2 cellular contexts compared by ENCODE assay signal in the genomic region with DNA sequence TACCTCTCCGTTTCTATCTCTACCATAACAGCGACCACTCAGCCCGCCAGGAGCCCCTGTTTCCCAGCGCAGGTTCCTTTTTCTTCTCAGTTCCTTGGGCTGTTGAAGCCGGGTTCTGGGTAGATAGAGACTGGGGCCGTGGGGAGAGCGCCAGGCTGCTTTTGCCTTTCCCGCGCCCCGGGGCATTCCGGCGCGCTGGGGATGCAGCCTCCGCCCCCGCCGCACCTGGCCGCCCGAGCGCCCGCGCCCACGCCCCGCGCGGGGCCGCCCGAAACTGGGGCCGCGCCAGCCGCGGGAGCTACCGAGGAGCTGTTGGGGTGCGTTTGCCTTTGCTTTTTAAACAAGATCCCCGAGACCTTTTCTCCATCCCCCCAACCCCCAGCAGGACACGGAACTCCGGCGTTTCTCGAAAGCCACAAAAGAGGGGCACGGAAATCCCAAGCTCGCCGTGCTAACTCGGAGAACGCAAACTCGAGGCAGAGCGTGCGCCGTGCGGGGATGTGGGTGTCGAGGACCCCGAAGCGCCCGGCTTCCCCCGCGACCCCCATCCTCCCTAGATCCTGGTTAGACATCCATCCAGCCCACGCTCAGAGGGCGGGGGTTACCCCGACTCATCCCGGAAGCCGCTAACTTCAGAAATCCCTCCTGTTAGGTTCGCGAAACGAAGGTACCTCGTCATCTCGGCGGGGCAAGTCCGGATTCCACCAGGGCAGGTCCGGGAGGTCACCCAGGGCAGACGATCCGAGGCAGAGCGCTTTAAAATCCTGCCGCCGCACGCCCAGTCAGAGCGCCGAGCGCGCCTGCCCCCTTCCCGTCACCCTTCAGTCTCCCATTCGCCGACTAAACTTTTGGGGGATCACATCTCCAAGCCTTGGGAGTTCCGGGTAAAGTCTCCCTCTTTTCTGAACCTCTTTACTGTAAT.
TF ChIP-seq lines count a peak whose summit lies in the region.

No MANE protein-coding gene starts in this region.

TF ChIP-seq in liver, 16 proteins besides CTCF, POLR2A, EP300 and RAD21 (continued from another document):
- no peak for TF ChIP-seq REST (IDR thresholded peaks at IDR 0.05)
- TF ChIP-seq NR2F2 (IDR thresholded peaks at IDR 0.05): no peak
- TF ChIP-seq, protein P1, sequence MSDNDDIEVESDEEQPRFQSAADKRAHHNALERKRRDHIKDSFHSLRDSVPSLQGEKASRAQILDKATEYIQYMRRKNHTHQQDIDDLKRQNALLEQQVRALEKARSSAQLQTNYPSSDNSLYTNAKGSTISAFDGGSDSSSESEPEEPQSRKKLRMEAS (IDR thresholded peaks at IDR 0.05): no peak
- TF ChIP-seq ZBTB33 (IDR thresholded peaks at IDR 0.05): no peak
- TF ChIP-seq RXRA (IDR thresholded peaks at IDR 0.05): peak in 1 of 2 donors; percentile 30
- TF ChIP-seq TAF1 (conservative IDR thresholded peaks at IDR 0.05): no peak
- TF ChIP-seq JUND (IDR thresholded peaks at IDR 0.05): no peak
- TF ChIP-seq ATF3 (IDR thresholded peaks at IDR 0.05): no peak
- no peak for TF ChIP-seq FOXA1 (IDR thresholded peaks at IDR 0.05)
- TF ChIP-seq EGR1 (IDR thresholded peaks at IDR 0.05; ENCODE audit: low read depth in 2 of 2): no peak
- no peak for TF ChIP-seq GABPA (IDR thresholded peaks at IDR 0.05 in 1 of 2, conservative IDR thresholded peaks at IDR 0.05 in 1 of 2)
- no peak for TF ChIP-seq HNF4G (IDR thresholded peaks at IDR 0.05)

TF ChIP-seq in HepG2, 621 proteins besides CTCF, POLR2A, EP300 and RAD21 (continued from another document):
- TF ChIP-seq BCLAF1 (IDR thresholded peaks at IDR 0.05): no peak
- TF ChIP-seq ZNF333 (CRISPR knock-in tag; IDR thresholded peaks at IDR 0.05; ENCODE audit: borderline replicate concordance): no peak
- no peak for TF ChIP-seq HIVEP1 (CRISPR knock-in tag; IDR thresholded peaks at IDR 0.05)
- TF ChIP-seq ZBTB21 (CRISPR knock-in tag; IDR thresholded peaks at IDR 0.05): no peak
- no peak for TF ChIP-seq ZSCAN25 (CRISPR knock-in tag; IDR thresholded peaks at IDR 0.05)
- no peak for TF ChIP-seq ZNF232 (CRISPR knock-in tag; IDR thresholded peaks at IDR 0.05; ENCODE audit: borderline replicate concordance)
- TF ChIP-seq SNAPC4 (CRISPR knock-in tag; IDR thresholded peaks at IDR 0.05): no peak
- TF ChIP-seq, protein P2, sequence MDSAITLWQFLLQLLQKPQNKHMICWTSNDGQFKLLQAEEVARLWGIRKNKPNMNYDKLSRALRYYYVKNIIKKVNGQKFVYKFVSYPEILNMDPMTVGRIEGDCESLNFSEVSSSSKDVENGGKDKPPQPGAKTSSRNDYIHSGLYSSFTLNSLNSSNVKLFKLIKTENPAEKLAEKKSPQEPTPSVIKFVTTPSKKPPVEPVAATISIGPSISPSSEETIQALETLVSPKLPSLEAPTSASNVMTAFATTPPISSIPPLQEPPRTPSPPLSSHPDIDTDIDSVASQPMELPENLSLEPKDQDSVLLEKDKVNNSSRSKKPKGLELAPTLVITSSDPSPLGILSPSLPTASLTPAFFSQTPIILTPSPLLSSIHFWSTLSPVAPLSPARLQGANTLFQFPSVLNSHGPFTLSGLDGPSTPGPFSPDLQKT (CRISPR knock-in tag; IDR thresholded peaks at IDR 0.05; ENCODE audit: borderline replicate concordance): no peak
- TF ChIP-seq ZNF335 (CRISPR knock-in tag; IDR thresholded peaks at IDR 0.05): no peak
- TF ChIP-seq TBX3 (IDR thresholded peaks at IDR 0.05; ENCODE audit: borderline replicate concordance): no peak
TF ChIP-seq in HepG2: peak in this region for 0.
